8 cellular contexts compared by ENCODE assay signal in genomic region chr5:172958268-172959046, GRCh38. TPM values are rescaled to one million over a fixed set of nuclear protein-coding genes. Genes with fewer than 3 reads are reported as not detected.
A peak's percentile ranks its signal among the peaks of the same experiment; 100 is the strongest.
DNase-seq lines count a peak whose midpoint lies in the region; ATAC-seq and TF ChIP-seq lines count a peak whose summit lies in the region.

No MANE protein-coding gene starts in this region.

- H3K4me1 ChIP-seq in CD4-positive, CD25-positive, alpha-beta regulatory T cell (ENCODE audit: control insufficient read depth, insufficient read depth, low read length, poor library complexity, severe bottlenecking), result peaks cover 18% of the 10 kb centered on the region
- peaks cover 13% of the 10 kb centered on the region for H3K4me1 ChIP-seq in IMR-90 (ENCODE audit: control insufficient read depth, insufficient read depth, low read length)
- no peaks in the 10 kb centered on the region for H3K4me1 ChIP-seq in right cardiac atrium (ENCODE audit: control insufficient read depth, insufficient read depth, low read length)
- H3K4me1 ChIP-seq in uterus, result peaks cover 4 to 14% of the 10 kb centered on the region in 2 donors

- H2BK15ac ChIP-seq in IMR-90 (ENCODE audit: low read depth, low read length), result peak overlapping the region; percentile 90; the same call in 2 of the 3 replicates

- peaks cover 8% of the 10 kb centered on the region for H3K36me3 Mint-ChIP-seq in CD4-positive, CD25-positive, alpha-beta regulatory T cell
- H3K36me3 Mint-ChIP-seq in T-helper 1 cell treated with Interleukin-12 subunit alpha and Interleukin-12 subunit beta and Interleukin-4 antibody, amounts not matched to agents 30 μg/mL and 1 μg/mL, for 36 hours (ENCODE audit: low read depth), result peaks cover 8% of the 10 kb centered on the region

- H3K27ac ChIP-seq in CD4-positive, CD25-positive, alpha-beta regulatory T cell (ENCODE audit: insufficient read depth, low read length, poor library complexity, severe bottlenecking), result peak overlapping the region; percentile 80
- H3K27ac ChIP-seq in IMR-90 (ENCODE audit: insufficient read depth, low read length) (peak overlapping the region; percentile 75), right cardiac atrium (ENCODE audit: low read length) (no peak overlapping the region), uterus (peak overlapping the region; percentile 76 to 84)

- no peak overlapping the region for H3K56ac ChIP-seq in IMR-90 (ENCODE audit: extremely low read depth, insufficient read depth, low read length)

- H3K9me3 ChIP-seq in CD4-positive, CD25-positive, alpha-beta regulatory T cell (ENCODE audit: control insufficient read depth in 2 of 2, low read length in 2 of 2), result no peaks in the 10 kb centered on the region
- H3K9me3 ChIP-seq in IMR-90 (ENCODE audit: control insufficient read depth, insufficient read depth, low read length), result no peaks in the 10 kb centered on the region
- H3K9me3 ChIP-seq in right cardiac atrium (ENCODE audit: control insufficient read depth, low read length), result no peaks in the 10 kb centered on the region
- H3K9me3 ChIP-seq in uterus, result no peaks in the 10 kb centered on the region

- peaks cover 32 to 51% of the 10 kb centered on the region in 2 experiments for H3K79me1 ChIP-seq in IMR-90 (ENCODE audit: low read depth in 1 of 2, low read length in 2 of 2)

- peak; percentile 27 to 73 (median 55) for DNase-seq in CD4-positive, CD25-positive, alpha-beta regulatory T cell
- DNase-seq in IMR-90, result peak; percentile 41
- peak; percentile 59 for DNase-seq in amniotic epithelial cell (ENCODE audit: low read depth)
- peak; percentile 75 to 86 (median 85) for DNase-seq in right cardiac atrium
- DNase-seq in renal cortical epithelial cell (ENCODE audit: low read depth), result peak; percentile 24
- DNase-seq in uterus, result peak; percentile 61 to 68

- H3K23ac ChIP-seq in IMR-90 (ENCODE audit: low read depth, low read length), result peak overlapping the region; percentile 35; the same call in 1 of the 2 replicates

- H3K4ac ChIP-seq in IMR-90 (ENCODE audit: low read depth, low read length), result peak overlapping the region; percentile 80

- H3K36me3 ChIP-seq in CD4-positive, CD25-positive, alpha-beta regulatory T cell (ENCODE audit: control insufficient read depth, insufficient read depth, low read length), result no peaks in the 10 kb centered on the region
- H3K36me3 ChIP-seq in IMR-90 (ENCODE audit: control insufficient read depth, insufficient read depth, low read length) (no peaks in the 10 kb centered on the region), uterus (no peaks in the 10 kb centered on the region)

- peak overlapping the region; percentile 93 to 99 (median 98) for H3K4me3 Mint-ChIP-seq in CD4-positive, CD25-positive, alpha-beta regulatory T cell
- H3K4me3 Mint-ChIP-seq in T-helper 1 cell treated with Interleukin-12 subunit alpha and Interleukin-12 subunit beta and Interleukin-4 antibody, amounts not matched to agents 30 μg/mL and 1 μg/mL, for 36 hours, result peak overlapping the region; percentile 94

- H3K14ac ChIP-seq in IMR-90 (replicated peaks; ENCODE audit: low read depth, low read length), result peak overlapping the region; percentile 33; the same call in 1 of the 2 replicates

- no peaks in the 10 kb centered on the region for H3K9me3 Mint-ChIP-seq in CD4-positive, CD25-positive, alpha-beta regulatory T cell
- no peaks in the 10 kb centered on the region for H3K9me3 Mint-ChIP-seq in T-helper 1 cell treated with Interleukin-12 subunit alpha and Interleukin-12 subunit beta and Interleukin-4 antibody, amounts not matched to agents 30 μg/mL and 1 μg/mL, for 36 hours

- TF ChIP-seq POLR2A in IMR-90 (IDR thresholded peaks at IDR 0.05; ENCODE audit: low read depth, low read length) (no peak), uterus (IDR thresholded peaks at IDR 0.05) (no peak)

- peak overlapping the region; percentile 36 for H3K18ac ChIP-seq in IMR-90 (ENCODE audit: low read depth, low read length)

- peak overlapping the region; percentile 91 for H2AFZ ChIP-seq in IMR-90 (replicated peaks; ENCODE audit: low read length, poor library complexity)

- H3K27me3 Mint-ChIP-seq in CD4-positive, CD25-positive, alpha-beta regulatory T cell, result peaks cover 7% of the 10 kb centered on the region
- H3K27me3 Mint-ChIP-seq in T-helper 1 cell treated with Interleukin-12 subunit alpha and Interleukin-12 subunit beta and Interleukin-4 antibody, amounts not matched to agents 30 μg/mL and 1 μg/mL, for 36 hours (ENCODE audit: low read depth), result peaks cover 4% of the 10 kb centered on the region

- H2AK5ac ChIP-seq in IMR-90 (ENCODE audit: low read depth, low read length), result peak overlapping the region; percentile 86

- no peak for TF ChIP-seq CTCF in IMR-90 (conservative IDR thresholded peaks at IDR 0.05; ENCODE audit: low read depth, low read length)
- TF ChIP-seq CTCF in uterus (IDR thresholded peaks at IDR 0.05), result no peak

- CTCF ChIA-PET in IMR-90 (lab: Yijun Ruan, JAX), result interaction anchor here (0.6 kb wide), 1 partner anchor 307 kb away, joined by 4 read pairs; no protein-coding TSS in a partner anchor

- H3K9me1 ChIP-seq in IMR-90 (ENCODE audit: insufficient read depth, low read length), result peaks cover 10% of the 10 kb centered on the region; the same call in 1 of the 2 replicates

- peak overlapping the region; percentile 81 for H2BK5ac ChIP-seq in IMR-90 (ENCODE audit: low read depth, low read length, poor library complexity, severe bottlenecking)

- peak overlapping the region; percentile 32 for H3K4me2 ChIP-seq in IMR-90 (ENCODE audit: low read depth, low read length)

- H4K20me1 ChIP-seq in IMR-90 (ENCODE audit: insufficient read depth, low read length), result no peaks in the 10 kb centered on the region

- 0 out of 2 replicates have a peak overlapping the region, but pooled peaks have one; percentile 26 for H2BK20ac ChIP-seq in IMR-90 (ENCODE audit: low read depth, low read length)

- peak overlapping the region; percentile 91 for H4K91ac ChIP-seq in IMR-90 (ENCODE audit: insufficient read depth, low read depth, low read length)

- H4K5ac ChIP-seq in IMR-90 (ENCODE audit: low read depth, low read length), result peak overlapping the region; percentile 95

- H3K27ac Mint-ChIP-seq in CD4-positive, CD25-positive, alpha-beta regulatory T cell, result peak overlapping the region; percentile 97 to 98 (median 97)
- peak overlapping the region; percentile 95 for H3K27ac Mint-ChIP-seq in T-helper 1 cell treated with Interleukin-12 subunit alpha and Interleukin-12 subunit beta and Interleukin-4 antibody, amounts not matched to agents 30 μg/mL and 1 μg/mL, for 36 hours

- TF ChIP-seq RAD21 in IMR-90 (IDR thresholded peaks at IDR 0.05; ENCODE audit: low read length), result no peak

- POLR2A ChIA-PET in IMR-90 (lab: Charles Lee; ENCODE audit: unreplicated experiment), result no interaction called here

- peak overlapping the region; percentile 36 for H3K9ac ChIP-seq in IMR-90 (ENCODE audit: low read depth, low read length)

- peak overlapping the region; percentile 68 for H2BK120ac ChIP-seq in IMR-90 (ENCODE audit: low read depth, low read length)

- dilution Hi-C loops in IMR-90 (cut with HindIII; ENCODE audit: low sequenced_read_pairs, unreplicated experiment), result no loop called here

- intact Hi-C loops in IMR-90 (cut with micrococcal nuclease) (no loop called here), right cardiac atrium (cut with DNase I) (no loop called here), uterus (cut with DNase I; ENCODE audit: low total_unique reads) (no loop called here)

- H2AK9ac ChIP-seq in IMR-90 (replicated peaks; ENCODE audit: low read depth, low read length, poor library complexity), result peak overlapping the region; percentile 88

- TSS peak; percentile 63 for BruUV-seq in IMR-90 (replicated peaks; lab: Mats Ljungman, UMichigan)

- H3K4me3 ChIP-seq in CD4-positive, CD25-positive, alpha-beta regulatory T cell (ENCODE audit: low read depth, low read length), result peak overlapping the region; percentile 66
- H3K4me3 ChIP-seq in IMR-90 (ENCODE audit: insufficient read depth, low read depth, low read length) (peak overlapping the region; percentile 53), right cardiac atrium (ENCODE audit: low read length) (peak overlapping the region; percentile 80), uterus (peak overlapping the region; percentile 54 to 82)

- peak overlapping the region; percentile 88 to 98 for H4K8ac ChIP-seq in IMR-90 (ENCODE audit: low read depth in 2 of 2, low read length in 2 of 2)

- WGBS in IMR-90 (ENCODE audit: extremely low coverage in 2 of 2, insufficient read length in 1 of 2), 2 experiments, result 13% methylated on average over 8 of the region's 55 CpGs; no CpG with 5 or more reads in 1 of the 2 experiments
- WGBS in right cardiac atrium, result 4% methylated on average over 55 of the region's 55 CpGs

- no peaks in the 10 kb centered on the region for H3K27me3 ChIP-seq in CD4-positive, CD25-positive, alpha-beta regulatory T cell (ENCODE audit: control insufficient read depth, insufficient read depth, low read length)
- H3K27me3 ChIP-seq in IMR-90 (ENCODE audit: control insufficient read depth, insufficient read depth, low read length), result no peaks in the 10 kb centered on the region
- H3K27me3 ChIP-seq in right cardiac atrium (ENCODE audit: control insufficient read depth, insufficient read depth), result no peaks in the 10 kb centered on the region
- H3K27me3 ChIP-seq in uterus, result no peaks in the 10 kb centered on the region

- peaks cover 4 to 28% (median 21%) of the 10 kb centered on the region in 4 donors for H3K4me1 Mint-ChIP-seq in CD4-positive, CD25-positive, alpha-beta regulatory T cell
- H3K4me1 Mint-ChIP-seq in T-helper 1 cell treated with Interleukin-12 subunit alpha and Interleukin-12 subunit beta and Interleukin-4 antibody, amounts not matched to agents 30 μg/mL and 1 μg/mL, for 36 hours (ENCODE audit: low read depth), result peaks cover 16% of the 10 kb centered on the region

- in situ Hi-C loops in IMR-90 (cut with MboI; ENCODE audit: low sequenced_read_pairs), result no loop called here

- ATAC-seq in CD4-positive, CD25-positive, alpha-beta regulatory T cell (ENCODE audit: low read depth in 2 of 2), result peak; percentile 64 to 65
- peak; percentile 72 for ATAC-seq in GM21390 (IDR thresholded peaks at IDR 0.05; ENCODE audit: unreplicated experiment)
- peak; percentile 69 for ATAC-seq in IMR-90 (ENCODE audit: low read depth)
- ATAC-seq in right cardiac atrium, result peak; percentile 92 to 93

RNA-seq across cellular contexts. Expression of gene RPL26L1, which starts 0.8 kb away (rescaled TPM):
- total RNA-seq in CD4-positive, CD25-positive, alpha-beta regulatory T cell, result 12.9 TPM
- 10 to 100 TPM; 38.9 to 51.6 (median 48.9) TPM for polyA plus RNA-seq in CD4-positive, CD25-positive, alpha-beta regulatory T cell
- 109 and 118 TPM in 2 replicates for total RNA-seq in IMR-90 (2012; rRNA removed)
- polyA plus RNA-seq in IMR-90 (2012; rRNA removed), result 134 and 140 TPM in 2 replicates
- polyA plus RNA-seq in IMR-90 (2012; cell fraction: cytosol; rRNA removed), result 54.4 and 111 TPM in 2 replicates
- 60.2 and 86.2 TPM in 2 replicates for polyA plus RNA-seq in IMR-90 (2012; cell fraction: nucleus; rRNA removed; ENCODE audit: low replicate concordance)
- total RNA-seq in right cardiac atrium, result 10 to 100 TPM; 20.2 to 28.9 (median 25.3) TPM
- 58.8 TPM for polyA plus RNA-seq in right cardiac atrium
- total RNA-seq in renal cortical epithelial cell, result 36.0 and 53.5 TPM in 2 replicates
- 10 to 100 TPM in 3 of 4 donors, 1 to 10 TPM in 1; 8.7 to 35.3 (median 21.1) TPM for total RNA-seq in uterus

RNA-seq across cellular contexts. Expression of gene ATP6V0E1, which starts 25.1 kb away (rescaled TPM):
- 106 TPM for total RNA-seq in CD4-positive, CD25-positive, alpha-beta regulatory T cell
- polyA plus RNA-seq in CD4-positive, CD25-positive, alpha-beta regulatory T cell, result 100 to 1,000 TPM; 499 to 691 (median 501) TPM
- total RNA-seq in IMR-90 (2012; rRNA removed) (277 and 299 TPM in 2 replicates), right cardiac atrium (100 to 1,000 TPM; 200 to 243 (median 211) TPM), renal cortical epithelial cell (282 and 284 TPM in 2 replicates), uterus (100 to 1,000 TPM in 3 of 4 donors, 10 to 100 TPM in 1; 75.6 to 159 (median 137) TPM)
- polyA plus RNA-seq in IMR-90 (2012; rRNA removed) (258 TPM in 2 replicates), right cardiac atrium (350 TPM)
- polyA plus RNA-seq in IMR-90 (2012; cell fraction: cytosol; rRNA removed), result 96.0 and 111 TPM in 2 replicates
- polyA plus RNA-seq in IMR-90 (2012; cell fraction: nucleus; rRNA removed; ENCODE audit: low replicate concordance), result 16.9 and 96.8 TPM in 2 replicates

Comparison
In these comparisons a context has a peak if more than half of its experiments do, and no peak if none do; other contexts are left out.
1. DNase-seq: peak in every context shown above with its lines; median percentile 85 in right cardiac atrium; 64 in uterus; 59 in amniotic epithelial cell; 55 in CD4-positive, CD25-positive, alpha-beta regulatory T cell; 41 in IMR-90; 24 in renal cortical epithelial cell.